17 cellular contexts compared by ENCODE assay signal in the genomic region with DNA sequence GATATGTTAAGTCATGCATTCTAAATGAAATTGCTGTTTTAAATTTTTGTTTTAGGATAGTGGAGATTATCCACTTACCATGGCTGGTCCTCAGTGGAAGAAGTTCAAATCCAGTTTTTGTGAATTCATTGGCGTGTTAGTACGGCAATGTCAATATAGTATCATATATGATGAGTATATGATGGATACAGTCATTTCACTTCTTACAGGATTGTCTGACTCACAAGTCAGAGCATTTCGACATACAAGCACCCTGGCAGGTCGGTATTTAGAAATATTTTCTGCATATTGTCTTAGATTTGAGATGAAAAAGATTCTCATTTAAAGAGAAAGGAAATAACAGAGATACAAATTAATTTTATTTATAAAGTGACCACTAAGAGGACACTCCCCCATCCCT.
A peak's percentile ranks its signal among the peaks of the same experiment; 100 is the strongest.
DNase-seq lines count a peak whose midpoint lies in the region; ATAC-seq and TF ChIP-seq lines count a peak whose summit lies in the region.
"Had no signal": no experiment of that assay in that cellular context is flagged by ENCODE, and none has a peak within 500 bp of the region (broad histone marks: within the 10 kb centered on the region; RNA-seq: fewer than 3 reads in every experiment).

No MANE protein-coding gene starts in this region.

- H3K27me3 ChIP-seq in breast epithelium, result no peaks in the 10 kb centered on the region
- H3K27me3 ChIP-seq in RWPE2 (ENCODE audit: insufficient read depth, poor library complexity, severe bottlenecking), result no peaks in the 10 kb centered on the region
- no peaks in the 10 kb centered on the region for H3K27me3 ChIP-seq in adrenal gland

- 66 to 92% (median 81%) methylated on average over 4 of the region's 4 CpGs for WGBS in adrenal gland, 4 donors

- intact Hi-C loops in MCF 10A (cut with micrococcal nuclease), result no loop called here
- intact Hi-C loops in breast epithelium (cut with DNase I; ENCODE audit: low total_unique reads), result no loop called here
- intact Hi-C loops in adrenal gland (cut with DNase I), result no loop called here

- H3K4me3 Mint-ChIP-seq in MCF 10A (ENCODE audit: unreplicated experiment), result no peak overlapping the region

- peak overlapping the region; percentile 39 for H3K27ac Mint-ChIP-seq in MCF 10A (ENCODE audit: low read depth, unreplicated experiment)

- no TSS peak for BruUV-seq in MCF 10A (replicated peaks; lab: Mats Ljungman, UMichigan)

- TF ChIP-seq CTCF in MCF 10A (IDR thresholded peaks at IDR 0.05; ENCODE audit: unreplicated experiment) (no peak), breast epithelium (IDR thresholded peaks at IDR 0.05) (no peak), RWPE2 (IDR thresholded peaks at IDR 0.05; ENCODE audit: poor library complexity, severe bottlenecking) (no peak), epithelial cell of esophagus (IDR thresholded peaks at IDR 0.05; ENCODE audit: insufficient read depth, low read depth, low read length, missing control alignments) (no peak), adrenal gland (IDR thresholded peaks at IDR 0.05) (no peak)

- H3K9me3 ChIP-seq in breast epithelium, result no peaks in the 10 kb centered on the region
- H3K9me3 ChIP-seq in RWPE2 (ENCODE audit: severe bottlenecking), result no peaks in the 10 kb centered on the region
- H3K9me3 ChIP-seq in adrenal gland (replicated peaks in 1 of 3), result no peaks in the 10 kb centered on the region
- H3K9me3 ChIP-seq: HAP-1 had no signal

- peak; percentile 39 for DNase-seq in MCF 10A (ENCODE audit: unreplicated experiment)
- no peak for DNase-seq in breast epithelium (ENCODE audit: low spot score in 2 of 2)
- DNase-seq in RWPE2 (ENCODE audit: low spot score), result no peak
- DNase-seq in epithelial cell of esophagus (ENCODE audit: low read depth), result peak; percentile 64
- DNase-seq in adrenal gland, result no peak
- no peak for DNase-seq in germinal center (ENCODE audit: low spot score)
- DNase-seq: ACHN, Calu3, DMS53, NCI-H1436, NCI-H2029, NCI-H2171 treated with DMSO at 0.1 percent for 48 hours, NCI-H446 treated with DMSO at 0.1 percent for 48 hours, OCI-M1 had no signal

- ATAC-seq in RWPE2 (ENCODE audit: low read depth) (peak; percentile 54), GM21360 (IDR thresholded peaks at IDR 0.05; ENCODE audit: unreplicated experiment) (no peak)

- H3K4me3 ChIP-seq in breast epithelium (no peak overlapping the region), RWPE2 (ENCODE audit: severe bottlenecking) (no peak overlapping the region), epithelial cell of esophagus (ENCODE audit: low read length) (no peak overlapping the region), adrenal gland (no peak overlapping the region)
- H3K4me3 ChIP-seq: HAP-1 had no signal

- no peaks in the 10 kb centered on the region for H3K9me3 Mint-ChIP-seq in MCF 10A (ENCODE audit: unreplicated experiment)

- H3K36me3 ChIP-seq in breast epithelium (no peaks in the 10 kb centered on the region), RWPE2 (ENCODE audit: low read depth) (peaks cover 36% of the 10 kb centered on the region), adrenal gland (replicated peaks in 1 of 2) (peaks cover 0 to 6% of the 10 kb centered on the region in 2 donors)

- no peaks in the 10 kb centered on the region for H3K4me1 ChIP-seq in breast epithelium
- no peaks in the 10 kb centered on the region for H3K4me1 ChIP-seq in RWPE2 (ENCODE audit: insufficient read depth, poor library complexity, severe bottlenecking)
- H3K4me1 ChIP-seq in adrenal gland (replicated peaks in 1 of 2), result no peaks in the 10 kb centered on the region

- H3K27me3 Mint-ChIP-seq in MCF 10A (ENCODE audit: insufficient read depth, unreplicated experiment), result no peaks in the 10 kb centered on the region

- peaks cover 45% of the 10 kb centered on the region for H3K36me3 Mint-ChIP-seq in MCF 10A (ENCODE audit: insufficient read depth, unreplicated experiment)

- CTCF ChIA-PET in MCF 10A (lab: Yijun Ruan, JAX), result no interaction called here

- POLR2A ChIA-PET in MCF 10A (lab: Yijun Ruan, JAX), result interaction anchor here (0.6 to 1.0 kb wide), 2 partner anchors 15 to 389 kb away, joined by 3 to 6 read pairs; no protein-coding TSS in a partner anchor

- TF ChIP-seq POLR2A in breast epithelium (IDR thresholded peaks at IDR 0.05) (no peak), adrenal gland (IDR thresholded peaks at IDR 0.05) (no peak)

- H3K27ac ChIP-seq in breast epithelium (no peak overlapping the region), RWPE2 (ENCODE audit: poor library complexity, severe bottlenecking) (no peak overlapping the region), adrenal gland (no peak overlapping the region)
- H3K27ac ChIP-seq: HL-60 had no signal

- peaks cover 5% of the 10 kb centered on the region for H3K4me1 Mint-ChIP-seq in MCF 10A (ENCODE audit: insufficient read depth, unreplicated experiment)

Comparison
In these comparisons a context has a peak if more than half of its experiments do, and no peak if none do; other contexts are left out.
1. DNase-seq: peak in MCF 10A (single experiment) and epithelial cell of esophagus (single experiment); none in breast epithelium (0 of 2), RWPE2 (single experiment), adrenal gland (0 of 7) and germinal center (single experiment).